ENCODE assay signal across 24 cellular contexts in genomic region chr22:39515266-39516050, GRCh38. TPM values are rescaled to one million over a fixed set of nuclear protein-coding genes. Genes with fewer than 3 reads are reported as not detected.
A peak's percentile ranks its signal among the peaks of the same experiment; 100 is the strongest.
DNase-seq lines count a peak whose midpoint lies in the region; ATAC-seq, FAIRE-seq and TF ChIP-seq lines count a peak whose summit lies in the region.
"Had no signal": no experiment of that assay in that cellular context is flagged by ENCODE, and none has a peak within 500 bp of the region (broad histone marks: within the 10 kb centered on the region; RNA-seq: fewer than 3 reads in every experiment).

No MANE protein-coding gene starts in this region.

- peaks cover 5% of the 10 kb centered on the region for H3K27me3 Mint-ChIP-seq in CD4-positive, alpha-beta T cell
- no peaks in the 10 kb centered on the region for H3K27me3 Mint-ChIP-seq in activated CD8-positive, alpha-beta T cell treated with anti-CD3 and anti-CD28 coated beads for 36 hours
- H3K27me3 Mint-ChIP-seq: stimulated activated naive CD8-positive, alpha-beta T cell treated with anti-CD3 and anti-CD28 coated beads, Interleukin-15, amount 100 ng/mL, for 72 hours had no signal

- H3K27ac ChIP-seq in CD4-positive, alpha-beta T cell (ENCODE audit: low read depth, low read length): no peak overlapping the region
- H3K27ac ChIP-seq in kidney (ENCODE audit: low read depth in 2 of 2, low read length in 2 of 2) (no peak overlapping the region), prostate gland (no peak overlapping the region)
- H3K27ac ChIP-seq: heart left ventricle, pancreas, upper lobe of left lung had no signal

- no peak for TF ChIP-seq CTCF in CD4-positive, alpha-beta T cell (IDR thresholded peaks at IDR 0.05)
- no peak for TF ChIP-seq CTCF in activated CD8-positive, alpha-beta T cell treated with anti-CD3 and anti-CD28 coated beads for 36 hours (IDR thresholded peaks at IDR 0.05)
- no peak for TF ChIP-seq CTCF in kidney (IDR thresholded peaks at IDR 0.05; ENCODE audit: borderline replicate concordance, extremely low read depth, insufficient read depth)
- TF ChIP-seq CTCF in prostate gland (IDR thresholded peaks at IDR 0.05): no peak

- no peak for DNase-seq in CD4-positive, alpha-beta T cell
- DNase-seq in GM12892 (ENCODE audit: insufficient read length) (no peak), kidney (peak; percentile 18), prostate gland (ENCODE audit: low spot score) (no peak), HUDEP-2 (lab: John Stamatoyannopoulos, UW; ENCODE audit: unreplicated experiment in 76 of 76) (no peak)
- no peak for DNase-seq in activated CD8-positive, alpha-beta T cell treated with anti-CD3 and anti-CD28 coated beads for 36 hours
- DNase-seq in activated CD4-positive, CD25-positive, alpha-beta regulatory T cell (lab: John Stamatoyannopoulos, UW): no peak
- DNase-seq: activated CD8-positive, alpha-beta memory T cell treated with anti-CD3 and anti-CD28 coated beads for 24 hours; activated effector memory CD4-positive, alpha-beta T cell treated with anti-CD3 and anti-CD28 coated beads, Interleukin-2, amount 50 U/mL, for 16 hours; Calu3; endodermal cell; heart left ventricle; immature natural killer cell; NCI-H1436; NCI-H526; pancreas; stimulated activated naive CD8-positive, alpha-beta T cell treated with anti-CD3 and anti-CD28 coated beads, Interleukin-15, amount 100 ng/mL, for 72 hours; upper lobe of left lung had no signal

- H3K4me1 Mint-ChIP-seq in CD4-positive, alpha-beta T cell (ENCODE audit: low read depth): peaks cover 19% of the 10 kb centered on the region
- peaks cover 35% of the 10 kb centered on the region for H3K4me1 Mint-ChIP-seq in activated CD8-positive, alpha-beta T cell treated with anti-CD3 and anti-CD28 coated beads for 36 hours (ENCODE audit: low read depth)

- CTCF ChIA-PET in CD4-positive, alpha-beta T cell (lab: Charles Lee): interaction anchor here (1.1 to 8.4 kb wide), 5 partner anchors 9 to 172 kb away, joined by 5 to 69 read pairs (median 6); partner anchors contain the start of gene RPS19BP1
- CTCF ChIA-PET in activated CD8-positive, alpha-beta T cell treated with anti-CD3 and anti-CD28 coated beads for 36 hours (lab: Charles Lee): interaction anchor here (0.8 to 7.9 kb wide), 17 partner anchors 8 to 510 kb away, joined by 3 to 69 read pairs (median 8); partner anchors contain the start of genes MIEF1 and RPS19BP1

- H3K4me3 Mint-ChIP-seq in CD4-positive, alpha-beta T cell: peak overlapping the region; percentile 65
- H3K4me3 Mint-ChIP-seq in activated CD8-positive, alpha-beta T cell treated with anti-CD3 and anti-CD28 coated beads for 36 hours: no peak overlapping the region
- H3K4me3 Mint-ChIP-seq: endodermal cell; immature natural killer cell; stimulated activated naive CD8-positive, alpha-beta T cell treated with anti-CD3 and anti-CD28 coated beads, Interleukin-15, amount 100 ng/mL, for 72 hours had no signal

- H3K9ac ChIP-seq in kidney (ENCODE audit: low read length in 2 of 2): no peak overlapping the region

- H3K27me3 ChIP-seq in CD4-positive, alpha-beta T cell (ENCODE audit: control insufficient read depth, insufficient read depth, low read length): no peaks in the 10 kb centered on the region
- no peaks in the 10 kb centered on the region for H3K27me3 ChIP-seq in prostate gland (replicated peaks; ENCODE audit: insufficient read depth)
- H3K27me3 ChIP-seq: heart left ventricle, pancreas, upper lobe of left lung had no signal

- H3K27ac Mint-ChIP-seq in CD4-positive, alpha-beta T cell: no peak overlapping the region
- peak overlapping the region; percentile 36 for H3K27ac Mint-ChIP-seq in activated CD8-positive, alpha-beta T cell treated with anti-CD3 and anti-CD28 coated beads for 36 hours
- H3K27ac Mint-ChIP-seq: endodermal cell, immature natural killer cell had no signal

- ATAC-seq in CD4-positive, alpha-beta T cell (ENCODE audit: poor library complexity): no peak
- ATAC-seq in activated CD8-positive, alpha-beta T cell treated with anti-CD3 and anti-CD28 coated beads for 36 hours: no peak
- ATAC-seq: heart left ventricle; pancreas; sciatic nerve; stimulated activated naive CD8-positive, alpha-beta T cell treated with anti-CD3 and anti-CD28 coated beads, Interleukin-15, amount 100 ng/mL, for 72 hours had no signal

- FAIRE-seq in GM12892 (lab: Jason Lieb, UNC) (peak; percentile 24), kidney (lab: Jason Lieb, UNC) (no peak)
- FAIRE-seq: H1, pancreas had no signal

- H3K4me1 ChIP-seq in kidney (ENCODE audit: control insufficient read depth in 1 of 2, insufficient read depth in 1 of 2, low read depth in 1 of 2, low read length in 2 of 2) (peaks cover 5 to 17% of the 10 kb centered on the region in 2 donors), prostate gland (replicated peaks) (peaks cover 3% of the 10 kb centered on the region)

- H3K9me3 ChIP-seq in CD4-positive, alpha-beta T cell (ENCODE audit: control insufficient read depth, low read length): no peaks in the 10 kb centered on the region
- H3K9me3 ChIP-seq in kidney (ENCODE audit: control insufficient read depth in 1 of 2, low read length in 2 of 2) (no peaks in the 10 kb centered on the region), prostate gland (no peaks in the 10 kb centered on the region)
- H3K9me3 ChIP-seq: heart left ventricle, pancreas, upper lobe of left lung had no signal

- POLR2A ChIA-PET in CD4-positive, alpha-beta T cell (lab: Charles Lee): interaction anchor here (0.9 to 1.7 kb wide), 4 partner anchors 9 to 195 kb away, joined by 3 to 5 read pairs (median 4); partner anchors contain the start of gene RPL3
- POLR2A ChIA-PET in activated CD8-positive, alpha-beta T cell treated with anti-CD3 and anti-CD28 coated beads for 36 hours (lab: Charles Lee): interaction anchor here (0.6 to 17.7 kb wide), 8 partner anchors 8 to 197 kb away, joined by 3 to 234 read pairs (median 6); partner anchors contain the start of genes ATF4, MIEF1 and RPS19BP1

- peaks cover 74% of the 10 kb centered on the region for H3K36me3 Mint-ChIP-seq in CD4-positive, alpha-beta T cell (ENCODE audit: low read depth)
- peaks cover 39% of the 10 kb centered on the region for H3K36me3 Mint-ChIP-seq in activated CD8-positive, alpha-beta T cell treated with anti-CD3 and anti-CD28 coated beads for 36 hours (ENCODE audit: low read depth)

- WGBS in prostate gland: 74% methylated on average over 12 of the region's 12 CpGs

- H3K36me3 ChIP-seq in kidney (ENCODE audit: control insufficient read depth in 1 of 2, insufficient read depth in 2 of 2, low read length in 2 of 2) (peaks cover 37 to 39% of the 10 kb centered on the region in 2 donors), prostate gland (peaks cover 11 to 22% of the 10 kb centered on the region in 2 donors)

- TF ChIP-seq POLR2A in GM12892 (IDR thresholded peaks at IDR 0.05; ENCODE audit: low read depth, low read length) (no peak), prostate gland (IDR thresholded peaks at IDR 0.05) (no peak)

- intact Hi-C loops in CD4-positive, alpha-beta T cell (cut with DNase I, micrococcal nuclease): loop anchor here in 1 of 2 experiments (2.0 kb wide), 2 partner anchors 13 to 115 kb away; no protein-coding TSS in a partner anchor
- intact Hi-C loops in activated CD8-positive, alpha-beta T cell treated with anti-CD3 and anti-CD28 coated beads for 36 hours (cut with micrococcal nuclease): no loop called here
- intact Hi-C loops in kidney (cut with DNase I) (loop anchor here (10.0 kb wide), 1 partner anchor 111 kb away; no protein-coding TSS in a partner anchor), prostate gland (cut with DNase I) (no loop called here)

- no peak overlapping the region for H3K4me3 ChIP-seq in kidney (ENCODE audit: low read length in 2 of 2)
- no peak overlapping the region for H3K4me3 ChIP-seq in prostate gland
- H3K4me3 ChIP-seq: heart left ventricle, lung, pancreas, upper lobe of left lung had no signal

- H3K9me3 Mint-ChIP-seq in CD4-positive, alpha-beta T cell: no peaks in the 10 kb centered on the region
- no peaks in the 10 kb centered on the region for H3K9me3 Mint-ChIP-seq in activated CD8-positive, alpha-beta T cell treated with anti-CD3 and anti-CD28 coated beads for 36 hours
- H3K9me3 Mint-ChIP-seq: endodermal cell; immature natural killer cell; stimulated activated naive CD8-positive, alpha-beta T cell treated with anti-CD3 and anti-CD28 coated beads, Interleukin-15, amount 100 ng/mL, for 72 hours had no signal

RNA-seq across cellular contexts. Expression of gene ATF4, which starts 4.9 kb away (rescaled TPM):
- total RNA-seq in CD4-positive, alpha-beta T cell: 100 to 1,000 TPM; 358 to 365 TPM
- polyA plus RNA-seq in GM12892 (2012; ENCODE audit: missing spikeins): 330 TPM
- total RNA-seq in activated CD8-positive, alpha-beta T cell treated with anti-CD3 and anti-CD28 coated beads for 36 hours: 100 to 1,000 TPM; 518 to 536 TPM
- total RNA-seq in kidney: 261 TPM
- 293 TPM for polyA plus RNA-seq in kidney (ENCODE audit: insufficient read depth, low read depth, low replicate concordance)
- total RNA-seq in prostate gland: 100 to 1,000 TPM; 294 to 334 TPM

RNA-seq across cellular contexts. Expression of gene MIEF1, which starts 13.4 kb away (rescaled TPM):
- 10 to 100 TPM; 19.8 to 20.4 TPM for total RNA-seq in CD4-positive, alpha-beta T cell
- 15.2 TPM for polyA plus RNA-seq in GM12892 (2012; ENCODE audit: missing spikeins)
- 10 to 100 TPM; 48.2 to 51.1 TPM for total RNA-seq in activated CD8-positive, alpha-beta T cell treated with anti-CD3 and anti-CD28 coated beads for 36 hours
- total RNA-seq in kidney: 27.9 TPM
- 13.0 TPM for polyA plus RNA-seq in kidney (ENCODE audit: insufficient read depth, low read depth, low replicate concordance)
- total RNA-seq in prostate gland: 10 to 100 TPM; 24.0 to 38.6 TPM

RNA-seq across cellular contexts. Expression of gene RPS19BP1, which starts 17.1 kb away (rescaled TPM):
- 10 to 100 TPM; 65.8 to 69.7 TPM for total RNA-seq in CD4-positive, alpha-beta T cell
- 46.3 TPM for polyA plus RNA-seq in GM12892 (2012; ENCODE audit: missing spikeins)
- 10 to 100 TPM; 68.5 to 71.7 TPM for total RNA-seq in activated CD8-positive, alpha-beta T cell treated with anti-CD3 and anti-CD28 coated beads for 36 hours
- 51.8 TPM for total RNA-seq in kidney
- 180 TPM for polyA plus RNA-seq in kidney (ENCODE audit: insufficient read depth, low read depth, low replicate concordance)
- total RNA-seq in prostate gland: 100 to 1,000 TPM; 186 to 264 TPM

RNA-seq across cellular contexts. Expression of gene CACNA1I, which starts 55.1 kb away (rescaled TPM):
- 10 to 100 TPM; 29.2 to 30.1 TPM for total RNA-seq in CD4-positive, alpha-beta T cell
- polyA plus RNA-seq in GM12892 (2012; ENCODE audit: missing spikeins): not detected
- under 1 TPM; 0.07 to 0.09 TPM for total RNA-seq in activated CD8-positive, alpha-beta T cell treated with anti-CD3 and anti-CD28 coated beads for 36 hours
- total RNA-seq in kidney: 0.63 TPM
- polyA plus RNA-seq in kidney (ENCODE audit: insufficient read depth, low read depth, low replicate concordance): not detected
- total RNA-seq in prostate gland: under 1 TPM; 0.05 to 0.68 TPM
- total RNA-seq: myocyte had no signal
- polyA plus RNA-seq: immature natural killer cell had no signal

RNA-seq across cellular contexts. Expression of gene MGAT3, which starts 58.6 kb away (rescaled TPM):
- total RNA-seq in CD4-positive, alpha-beta T cell: under 1 TPM in 1 of 2 experiments, not detected in 1; 0.17 TPM
- 16.6 TPM for polyA plus RNA-seq in GM12892 (2012; ENCODE audit: missing spikeins)
- 1 to 10 TPM in 1 of 2 experiments, under 1 TPM in 1; 0.90 to 1.9 TPM for total RNA-seq in activated CD8-positive, alpha-beta T cell treated with anti-CD3 and anti-CD28 coated beads for 36 hours
- total RNA-seq in kidney: 5.4 TPM
- 2.7 TPM for polyA plus RNA-seq in kidney (ENCODE audit: insufficient read depth, low read depth, low replicate concordance)
- 1 to 10 TPM in 1 of 2 donors, under 1 TPM in 1; 0.82 to 7.4 TPM for total RNA-seq in prostate gland
- total RNA-seq: fibroblast of lung, M059J, myocyte had no signal
- polyA plus RNA-seq: immature natural killer cell had no signal
